In the genomic region with DNA sequence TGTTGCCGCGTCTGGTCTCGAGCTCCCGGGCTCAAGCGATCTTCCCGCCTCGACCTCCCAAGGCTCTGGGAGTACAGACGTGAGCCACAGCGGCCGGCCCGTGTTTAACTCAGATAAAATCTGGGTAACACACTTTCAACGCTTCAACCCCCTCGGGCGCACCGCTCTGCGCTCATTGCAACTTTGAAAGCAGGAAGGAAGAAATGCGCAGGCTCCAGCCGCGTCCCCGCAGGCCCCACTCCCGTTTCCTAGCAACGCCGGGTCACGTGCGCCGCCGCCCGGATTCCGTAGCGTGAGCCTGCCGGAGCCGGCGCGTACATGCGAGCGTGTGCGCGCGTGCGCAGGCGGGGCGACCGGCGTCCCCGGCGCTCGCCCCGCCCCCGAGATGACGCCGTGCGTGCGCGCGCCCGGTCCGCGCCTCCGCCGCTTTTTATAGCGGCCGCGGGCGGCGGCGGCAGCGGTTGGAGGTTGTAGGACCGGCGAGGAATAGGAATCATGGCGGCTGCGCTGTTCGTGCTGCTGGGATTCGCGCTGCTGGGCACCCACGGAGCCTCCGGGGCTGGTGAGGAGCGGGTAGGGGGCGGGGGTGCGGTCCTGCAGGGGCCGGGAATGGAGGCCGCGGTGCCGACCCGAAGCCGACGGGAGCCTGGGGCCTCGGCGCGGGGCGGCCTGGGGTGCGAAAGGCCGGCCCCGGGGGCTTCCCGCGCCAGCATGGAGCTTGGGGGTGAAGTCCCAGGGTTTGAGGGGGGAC, we compare ENCODE assay signal across 8 cellular contexts. TPM values are rescaled to one million over a fixed set of nuclear protein-coding genes. Genes with fewer than 3 reads are reported as not detected.
DNase-seq lines count a peak whose midpoint lies in the region; ATAC-seq and TF ChIP-seq lines count a peak whose summit lies in the region.

A gene (plus strand): TSS at position 457 of the 751 bp plus-strand sequence. CDS start 39 bp downstream, at position 496.

- H3K4me3 Mint-ChIP-seq in activated T-cell treated with anti-CD3 and anti-CD28 coated beads, Interleukin-2, amount 50 U/mL, for 24 hours: peak within 1 kb of the TSS; percentile 88

- no peaks in the 10 kb centered on the region for H3K9me3 Mint-ChIP-seq in activated T-cell treated with anti-CD3 and anti-CD28 coated beads, Interleukin-2, amount 50 U/mL, for 24 hours

- H3K9me3 ChIP-seq in mucosa of stomach (ENCODE audit: control insufficient read depth, low read length): no peaks in the 10 kb centered on the region

- H3K27ac Mint-ChIP-seq in activated T-cell treated with anti-CD3 and anti-CD28 coated beads, Interleukin-2, amount 50 U/mL, for 24 hours: peak within 1 kb of the TSS; percentile 95

- peak within 1 kb of the TSS; percentile 95 for H3K4me3 ChIP-seq in mucosa of stomach (ENCODE audit: low read length)

- no peaks in the 10 kb centered on the region for H3K36me3 ChIP-seq in mucosa of stomach (ENCODE audit: control insufficient read depth, insufficient read depth, low read length)

- peak; percentile 51 for ATAC-seq in GM21717 (IDR thresholded peaks at IDR 0.05; ENCODE audit: unreplicated experiment)

- H3K4me1 Mint-ChIP-seq in activated T-cell treated with anti-CD3 and anti-CD28 coated beads, Interleukin-2, amount 50 U/mL, for 24 hours (ENCODE audit: low read depth): peaks cover 43% of the 10 kb centered on the region

- peaks cover 38% of the 10 kb centered on the region for H3K4me1 ChIP-seq in mucosa of stomach (ENCODE audit: control insufficient read depth, insufficient read depth, low read length)

- no peaks in the 10 kb centered on the region for H3K27me3 ChIP-seq in mucosa of stomach (ENCODE audit: control insufficient read depth, insufficient read depth, low read length)

- H3K9ac ChIP-seq in mucosa of stomach (ENCODE audit: low read length): peak within 1 kb of the TSS; percentile 94

- H3K27me3 Mint-ChIP-seq in activated T-cell treated with anti-CD3 and anti-CD28 coated beads, Interleukin-2, amount 50 U/mL, for 24 hours: no peaks in the 10 kb centered on the region

- in situ Hi-C loops in KBM-7 (cut with MboI; ENCODE audit: low pct_unique_long_range_greater_than_20kb, low sequenced_read_pairs): no loop called here

- TF ChIP-seq POLR2A in erythroblast (IDR thresholded peaks at IDR 0.05; ENCODE audit: low read length): peak; percentile 98

- DNase-seq in DMS114 treated with DMSO at 0.1 percent for 48 hours (lab: John Stamatoyannopoulos, UW; ENCODE audit: unreplicated experiment) (peak; percentile 75), KBM-7 (peak; percentile 98), erythroblast (lab: John Stamatoyannopoulos, UW) (peak; percentile 100)
- peak; percentile 97 for DNase-seq in activated T-cell treated with anti-CD3 and anti-CD28 coated beads, Interleukin-2, amount 50 U/mL, for 24 hours
- peak; percentile 96 to 97 for DNase-seq in stimulated activated CD8-positive, alpha-beta memory T cell treated with anti-CD3 and anti-CD28 coated beads, Interleukin-7, amount 100 ng/mL, for 1 hour (ENCODE audit: low read depth in 2 of 2)

- peaks cover 20% of the 10 kb centered on the region for H3K36me3 Mint-ChIP-seq in activated T-cell treated with anti-CD3 and anti-CD28 coated beads, Interleukin-2, amount 50 U/mL, for 24 hours (ENCODE audit: low read depth)

TF ChIP-seq in PFSK-1, 5 proteins besides CTCF, POLR2A, EP300 and RAD21:
- TF ChIP-seq TAF1 (IDR thresholded peaks at IDR 0.05; ENCODE audit: borderline replicate concordance, insufficient read depth, low read length) (peak; percentile 93), SIN3A (IDR thresholded peaks at IDR 0.05; ENCODE audit: borderline replicate concordance, insufficient read depth, low read length) (0 out of 2 replicates have a peak, but pooled peaks have one; percentile 68), POLR2AphosphoS5 (IDR thresholded peaks at IDR 0.05; ENCODE audit: low read depth, low read length) (peak; percentile 98), FOXP2 (optimal IDR thresholded peaks at IDR 0.05; ENCODE audit: borderline replicate concordance, extremely low read depth, extremely low read length, insufficient read depth) (peak; percentile 83)
- TF ChIP-seq, protein P1, sequence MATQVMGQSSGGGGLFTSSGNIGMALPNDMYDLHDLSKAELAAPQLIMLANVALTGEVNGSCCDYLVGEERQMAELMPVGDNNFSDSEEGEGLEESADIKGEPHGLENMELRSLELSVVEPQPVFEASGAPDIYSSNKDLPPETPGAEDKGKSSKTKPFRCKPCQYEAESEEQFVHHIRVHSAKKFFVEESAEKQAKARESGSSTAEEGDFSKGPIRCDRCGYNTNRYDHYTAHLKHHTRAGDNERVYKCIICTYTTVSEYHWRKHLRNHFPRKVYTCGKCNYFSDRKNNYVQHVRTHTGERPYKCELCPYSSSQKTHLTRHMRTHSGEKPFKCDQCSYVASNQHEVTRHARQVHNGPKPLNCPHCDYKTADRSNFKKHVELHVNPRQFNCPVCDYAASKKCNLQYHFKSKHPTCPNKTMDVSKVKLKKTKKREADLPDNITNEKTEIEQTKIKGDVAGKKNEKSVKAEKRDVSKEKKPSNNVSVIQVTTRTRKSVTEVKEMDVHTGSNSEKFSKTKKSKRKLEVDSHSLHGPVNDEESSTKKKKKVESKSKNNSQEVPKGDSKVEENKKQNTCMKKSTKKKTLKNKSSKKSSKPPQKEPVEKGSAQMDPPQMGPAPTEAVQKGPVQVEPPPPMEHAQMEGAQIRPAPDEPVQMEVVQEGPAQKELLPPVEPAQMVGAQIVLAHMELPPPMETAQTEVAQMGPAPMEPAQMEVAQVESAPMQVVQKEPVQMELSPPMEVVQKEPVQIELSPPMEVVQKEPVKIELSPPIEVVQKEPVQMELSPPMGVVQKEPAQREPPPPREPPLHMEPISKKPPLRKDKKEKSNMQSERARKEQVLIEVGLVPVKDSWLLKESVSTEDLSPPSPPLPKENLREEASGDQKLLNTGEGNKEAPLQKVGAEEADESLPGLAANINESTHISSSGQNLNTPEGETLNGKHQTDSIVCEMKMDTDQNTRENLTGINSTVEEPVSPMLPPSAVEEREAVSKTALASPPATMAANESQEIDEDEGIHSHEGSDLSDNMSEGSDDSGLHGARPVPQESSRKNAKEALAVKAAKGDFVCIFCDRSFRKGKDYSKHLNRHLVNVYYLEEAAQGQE (IDR thresholded peaks at IDR 0.05; ENCODE audit: insufficient read depth in 1 of 2, low read depth in 2 of 2, low read length in 2 of 2): peak in 1 of 2 experiments; percentile 45; a peak in 1 of 4 replicates

RNA-seq across cellular contexts. Expression of the gene that starts here (rescaled TPM):
- 977 TPM for polyA plus RNA-seq in PFSK-1 (2012; ENCODE audit: insufficient read length, low read depth)

Comparison
In these comparisons a context has a peak if more than half of its experiments do, and no peak if none do; other contexts are left out.
1. Peak in every context shown above with its lines: DNase-seq, ATAC-seq and H3K4me3 ChIP-seq.